34 cellular contexts compared by ENCODE assay signal in the genomic region with DNA sequence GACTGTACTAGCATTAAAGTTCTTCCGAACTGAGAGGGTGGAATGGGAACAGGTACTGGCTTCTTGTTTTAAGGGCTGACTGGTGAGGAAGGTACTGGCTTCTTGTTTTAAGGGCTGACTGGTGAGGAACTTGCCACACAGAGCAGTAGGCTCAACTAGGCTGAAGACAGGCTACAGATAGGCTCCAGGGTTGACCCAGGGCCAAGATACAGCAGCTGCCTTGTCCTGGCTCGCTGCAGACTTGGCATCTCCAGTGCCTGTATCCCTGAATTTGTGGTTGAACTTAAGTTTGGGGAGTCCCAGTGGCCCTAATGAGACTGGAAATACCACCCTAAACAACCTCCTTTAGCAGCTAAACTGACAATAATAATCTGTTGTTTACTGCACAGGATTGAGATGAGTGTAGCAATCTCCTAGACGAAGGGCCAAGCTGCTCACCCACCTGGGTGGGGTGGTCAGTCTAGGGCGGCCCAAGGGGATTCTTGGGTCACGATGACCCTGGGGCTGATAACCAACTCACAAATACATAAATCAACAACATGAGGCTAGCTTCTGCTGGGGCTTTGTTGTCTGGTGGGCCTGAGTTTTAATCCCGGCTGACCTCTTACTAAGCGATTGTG.
"Had no signal": no experiment of that assay in that cellular context is flagged by ENCODE, and none has a peak within 500 bp of the region (broad histone marks: within the 10 kb centered on the region; RNA-seq: fewer than 3 reads in every experiment).

No MANE protein-coding gene starts in this region.

- H3K9me3 ChIP-seq: MG63 had no signal

- H3K36me3 ChIP-seq: cardiac muscle cell, MG63 had no signal

- ATAC-seq: activated T-cell treated with anti-CD3 and anti-CD28 coated beads, Interleukin-2, amount 50 U/mL, for 4 hours; Panc1; SK-N-SH treated with all-trans-retinoic acid at 6 μM for 48 hours; T-cell had no signal

- H3K4me3 ChIP-seq: cardiac muscle cell, MG63 had no signal

- H3K27me3 ChIP-seq: cardiac muscle cell, MG63 had no signal

- H3K27ac ChIP-seq: cardiac muscle cell, VCaP had no signal

- DNase-seq: activated B cell treated with CpG ODN at 0.5 μM for 24 hours; activated CD4-positive, alpha-beta memory T cell treated with anti-CD3 and anti-CD28 coated beads for 36 hours; activated CD4-positive, alpha-beta T cell treated with anti-CD3 and anti-CD28 coated beads for 4 hours; activated CD4-positive, alpha-beta T cell treated with anti-CD3 and anti-CD28 coated beads, Interleukin-2, amount 50 U/mL, for 1 hour; activated CD4-positive, CD25-positive, alpha-beta regulatory T cell treated with anti-CD3 and anti-CD28 coated beads, Interleukin-2, amount 50 U/mL, for 72 hours; activated CD8-positive, alpha-beta memory T cell treated with anti-CD3 and anti-CD28 coated beads, Interleukin-2, amount 50 U/mL, for 4 hours; activated gamma-delta T cell treated with Interleukin-2 at 50 U/mL for 16 hours; activated naive CD4-positive, alpha-beta T cell treated with anti-CD3 and anti-CD28 coated beads, Interleukin-2, amount 50 U/mL, for 16 hours; activated naive CD8-positive, alpha-beta T cell treated with anti-CD3 and anti-CD28 coated beads for 36 hours; activated T-cell treated with anti-CD3 and anti-CD28 coated beads for 4 hours; activated T-cell treated with anti-CD3 and anti-CD28 coated beads, Interleukin-2, amount 50 U/mL, for 4 hours; amniotic stem cell; aorta; Kasumi-1; KG1; MG63; NCI-H1048; NCI-H1105 treated with DMSO at 0.1 percent for 48 hours; NCI-H1436; NCI-H1694; NCI-H2029; NCI-H2107; NCI-H2171; NCI-H510A; NCI-H526 treated with DMSO at 0.1 percent for 48 hours; NCI-H774; SIG-M5; T-cell; T-helper 2 cell; T-helper 9 cell had no signal
